Comparison of ENCODE assay signal across 1 cellular context in the genomic region with DNA sequence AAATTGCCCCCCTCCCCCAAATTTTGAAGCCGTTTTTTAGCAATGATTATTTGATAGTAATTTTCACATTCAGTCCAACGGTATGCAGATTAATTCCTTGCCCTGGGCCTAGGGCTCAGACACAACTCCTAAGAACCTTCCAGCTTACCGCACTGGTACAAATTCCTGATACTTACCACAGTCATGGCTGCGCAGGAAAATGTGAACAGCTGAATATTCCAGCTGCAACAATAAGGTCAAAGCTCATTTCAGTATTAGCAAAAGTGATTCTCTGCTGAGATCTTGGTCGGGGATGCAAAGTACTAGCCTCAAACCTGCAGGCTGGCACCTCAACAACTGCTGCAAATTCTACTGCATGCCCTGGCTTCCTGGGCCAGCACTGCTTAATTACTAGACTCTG.
TF ChIP-seq lines count a peak whose summit lies in the region.

No MANE protein-coding gene starts in this region.

TF ChIP-seq in IMR-90, 13 proteins besides CTCF, POLR2A, EP300 and RAD21:
- no peak for TF ChIP-seq RFX5 (IDR thresholded peaks at IDR 0.05; ENCODE audit: low read depth, low read length)
- TF ChIP-seq NFE2L2 (IDR thresholded peaks at IDR 0.05; ENCODE audit: low read depth, low read length): no peak
- TF ChIP-seq, protein P1, sequence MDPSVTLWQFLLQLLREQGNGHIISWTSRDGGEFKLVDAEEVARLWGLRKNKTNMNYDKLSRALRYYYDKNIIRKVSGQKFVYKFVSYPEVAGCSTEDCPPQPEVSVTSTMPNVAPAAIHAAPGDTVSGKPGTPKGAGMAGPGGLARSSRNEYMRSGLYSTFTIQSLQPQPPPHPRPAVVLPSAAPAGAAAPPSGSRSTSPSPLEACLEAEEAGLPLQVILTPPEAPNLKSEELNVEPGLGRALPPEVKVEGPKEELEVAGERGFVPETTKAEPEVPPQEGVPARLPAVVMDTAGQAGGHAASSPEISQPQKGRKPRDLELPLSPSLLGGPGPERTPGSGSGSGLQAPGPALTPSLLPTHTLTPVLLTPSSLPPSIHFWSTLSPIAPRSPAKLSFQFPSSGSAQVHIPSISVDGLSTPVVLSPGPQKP (IDR thresholded peaks at IDR 0.05; ENCODE audit: borderline replicate concordance, low read depth, low read length): no peak
- no peak for TF ChIP-seq CHD1 (IDR thresholded peaks at IDR 0.05; ENCODE audit: low read depth, low read length)
- no peak for TF ChIP-seq CEBPB (IDR thresholded peaks at IDR 0.05; ENCODE audit: low read depth, low read length)
- no peak for TF ChIP-seq MXI1 (IDR thresholded peaks at IDR 0.05; ENCODE audit: borderline replicate concordance, low read depth, low read length)
- no peak for TF ChIP-seq FOS (IDR thresholded peaks at IDR 0.05; ENCODE audit: low read depth, low read length)
- no peak for TF ChIP-seq SMC3 (IDR thresholded peaks at IDR 0.05; ENCODE audit: low read depth, low read length)
- no peak for TF ChIP-seq MAZ (IDR thresholded peaks at IDR 0.05; ENCODE audit: borderline replicate concordance, low read depth, low read length)
- no peak for TF ChIP-seq BHLHE40 (IDR thresholded peaks at IDR 0.05; ENCODE audit: low read depth, low read length)
- no peak for TF ChIP-seq MAFK (IDR thresholded peaks at IDR 0.05; ENCODE audit: low read depth, low read length)
